8 cellular contexts compared by ENCODE assay signal in the genomic region with DNA sequence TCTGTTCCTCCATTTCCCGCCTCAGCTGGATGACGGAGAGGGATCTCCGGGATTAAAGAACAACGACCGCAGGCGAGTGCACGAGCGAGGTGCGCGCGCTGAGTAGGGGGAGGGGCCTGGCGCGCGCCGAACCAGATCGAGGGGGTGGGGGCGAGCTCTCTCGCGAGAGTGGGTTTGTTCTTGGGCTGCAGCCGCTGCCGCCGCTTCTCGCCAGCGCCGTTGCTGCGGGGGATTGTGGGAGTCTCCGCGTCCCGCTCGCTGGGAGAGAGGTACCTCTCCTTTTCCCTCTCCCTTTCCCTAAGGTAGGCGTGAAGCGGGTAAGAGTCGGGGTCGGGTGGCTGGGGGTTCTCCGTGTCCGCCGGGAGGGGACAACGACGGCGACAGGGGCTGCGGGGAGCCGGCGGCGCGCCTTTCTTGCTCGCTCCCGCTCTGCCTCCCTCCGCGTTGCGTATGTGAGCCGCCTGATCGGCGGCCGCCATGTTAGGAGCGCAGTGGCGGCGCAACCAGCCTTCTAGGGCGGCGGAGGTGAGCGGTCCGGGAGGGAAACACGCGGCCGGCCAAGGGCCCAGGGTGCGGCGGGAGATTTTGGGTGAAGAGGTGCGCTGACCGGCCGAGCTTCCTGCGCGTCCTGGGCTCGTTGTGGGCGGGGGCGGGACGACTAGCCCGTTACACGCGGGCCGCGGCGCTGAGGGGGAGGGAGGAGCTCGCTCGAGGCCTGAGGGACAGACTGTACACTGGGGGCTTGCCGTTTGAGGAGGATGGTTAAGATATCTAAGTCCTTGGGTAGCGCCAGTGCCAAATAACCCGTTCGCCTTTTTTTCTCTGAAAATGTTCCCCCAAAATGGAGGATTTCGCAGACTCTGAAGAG. TPM values are rescaled to one million over a fixed set of nuclear protein-coding genes. Genes with fewer than 3 reads are reported as not detected.
A peak's percentile ranks its signal among the peaks of the same experiment; 100 is the strongest.
DNase-seq lines count a peak whose midpoint lies in the region; ATAC-seq and TF ChIP-seq lines count a peak whose summit lies in the region.

A gene with protein sequence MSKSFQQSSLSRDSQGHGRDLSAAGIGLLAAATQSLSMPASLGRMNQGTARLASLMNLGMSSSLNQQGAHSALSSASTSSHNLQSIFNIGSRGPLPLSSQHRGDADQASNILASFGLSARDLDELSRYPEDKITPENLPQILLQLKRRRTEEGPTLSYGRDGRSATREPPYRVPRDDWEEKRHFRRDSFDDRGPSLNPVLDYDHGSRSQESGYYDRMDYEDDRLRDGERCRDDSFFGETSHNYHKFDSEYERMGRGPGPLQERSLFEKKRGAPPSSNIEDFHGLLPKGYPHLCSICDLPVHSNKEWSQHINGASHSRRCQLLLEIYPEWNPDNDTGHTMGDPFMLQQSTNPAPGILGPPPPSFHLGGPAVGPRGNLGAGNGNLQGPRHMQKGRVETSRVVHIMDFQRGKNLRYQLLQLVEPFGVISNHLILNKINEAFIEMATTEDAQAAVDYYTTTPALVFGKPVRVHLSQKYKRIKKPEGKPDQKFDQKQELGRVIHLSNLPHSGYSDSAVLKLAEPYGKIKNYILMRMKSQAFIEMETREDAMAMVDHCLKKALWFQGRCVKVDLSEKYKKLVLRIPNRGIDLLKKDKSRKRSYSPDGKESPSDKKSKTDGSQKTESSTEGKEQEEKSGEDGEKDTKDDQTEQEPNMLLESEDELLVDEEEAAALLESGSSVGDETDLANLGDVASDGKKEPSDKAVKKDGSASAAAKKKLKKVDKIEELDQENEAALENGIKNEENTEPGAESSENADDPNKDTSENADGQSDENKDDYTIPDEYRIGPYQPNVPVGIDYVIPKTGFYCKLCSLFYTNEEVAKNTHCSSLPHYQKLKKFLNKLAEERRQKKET (plus strand): TSS at position 237 of the 868 bp plus-strand sequence. CDS start 13,676 bp downstream, outside the sequence.

- peak; percentile 85 for ATAC-seq in HG02798 (IDR thresholded peaks at IDR 0.05; ENCODE audit: poor library complexity, unreplicated experiment)
- peak; percentile 89 to 92 (median 92) for ATAC-seq in T-cell (replicated peaks in 1 of 4)

- peaks cover 6% of the 10 kb centered on the region for H3K36me3 Mint-ChIP-seq in T-cell
- H3K36me3 Mint-ChIP-seq in type B pancreatic cell = peaks cover 7% of the 10 kb centered on the region

- H3K27me3 Mint-ChIP-seq in T-cell = no peaks in the 10 kb centered on the region
- no peaks in the 10 kb centered on the region for H3K27me3 Mint-ChIP-seq in type B pancreatic cell

- peak within 1 kb of the TSS; percentile 65 for H3K4me3 ChIP-seq in GM12865 (ENCODE audit: low read depth, low read length)

- DNase-seq in GM12865 (ENCODE audit: low read depth) (peak; percentile 97), NCI-H1436 treated with DMSO at 0.1 percent for 48 hours (lab: John Stamatoyannopoulos, UW) (peak; percentile 68), T-cell (peak; percentile 85 to 95 (median 92)), cardiac septum (ENCODE audit: low spot score) (peak; percentile 97), pons (ENCODE audit: low spot score) (peak; percentile 91), type B pancreatic cell (ENCODE audit: extremely low spot score, unreplicated experiment) (peak; percentile 97)

- POLR2A ChIA-PET in T-cell (lab: Charles Lee) = interaction anchor here (0.5 to 4.0 kb wide), 28 partner anchors 9 to 1418 kb away, joined by 3 to 30 read pairs (median 4); partner anchors contain the start of genes HSPA9 (in 1 of the 2) and PAIP2 (in 1 of the 2)

- no peaks in the 10 kb centered on the region for H3K9me3 Mint-ChIP-seq in T-cell
- H3K9me3 Mint-ChIP-seq in type B pancreatic cell = no peaks in the 10 kb centered on the region

- intact Hi-C loops in cardiac septum (cut with DNase I) = loop anchor here (2.0 to 5.0 kb wide), 3 partner anchors 17 to 99 kb away; partner anchors contain the start of gene PAIP2

- H3K4me3 Mint-ChIP-seq in T-cell (peak within 1 kb of the TSS; percentile 97), type B pancreatic cell (peak within 1 kb of the TSS; percentile 96)

- peak within 1 kb of the TSS; percentile 98 for H3K27ac Mint-ChIP-seq in T-cell
- H3K27ac Mint-ChIP-seq in type B pancreatic cell = peak within 1 kb of the TSS; percentile 96

- 0% methylated on average over 81 to 88 of the region's 88 CpGs for WGBS in adipose tissue, 3 donors

- CTCF ChIA-PET in T-cell (lab: Charles Lee) = interaction anchor here (0.6 to 1.9 kb wide), 6 partner anchors 10 to 48 kb away, joined by 3 to 10 read pairs (median 5); partner anchors contain the start of gene PAIP2 (in 1 of the 2)

- H3K27ac ChIP-seq in adipose tissue (ENCODE audit: low read depth, low read length) = peak within 1 kb of the TSS; percentile 94

- H3K4me1 Mint-ChIP-seq in T-cell = peaks cover 41 to 43% (median 41%) of the 10 kb centered on the region in 3 donors
- H3K4me1 Mint-ChIP-seq in type B pancreatic cell (ENCODE audit: unreplicated experiment) = peaks cover 35% of the 10 kb centered on the region

- TF ChIP-seq CTCF in GM12865 (IDR thresholded peaks at IDR 0.05; ENCODE audit: insufficient read depth, low read depth, low read length, missing control alignments) = no peak
- no peak for TF ChIP-seq CTCF in type B pancreatic cell (conservative IDR thresholded peaks at IDR 0.05)

RNA-seq across cellular contexts. Expression of the gene that starts here (rescaled TPM):
- 100 to 1,000 TPM; 187 to 359 (median 200) TPM for total RNA-seq in T-cell
- 100 to 1,000 TPM in 2 of 3 donors, 10 to 100 TPM in 1; 56.7 to 114 (median 101) TPM for polyA plus RNA-seq in adipose tissue
- total RNA-seq in cardiac septum = 170 TPM
- total RNA-seq in type B pancreatic cell (ENCODE audit: low replicate concordance) = 185 and 276 TPM in 2 replicates

Comparison
In these comparisons a context has a peak if more than half of its experiments do, and no peak if none do; other contexts are left out.
1. Peak in every context shown above with its lines: DNase-seq, ATAC-seq, H3K4me3 ChIP-seq and H3K27ac ChIP-seq.